ENCODE assay signal across 1 cellular context in genomic region chr6:89359561-89359960, GRCh38.
TF ChIP-seq lines count a peak whose summit lies in the region.

No MANE protein-coding gene starts in this region.

TF ChIP-seq in HepG2, 621 proteins besides CTCF, POLR2A, EP300 and RAD21:
- TF ChIP-seq CREBL2 (CRISPR knock-in tag; IDR thresholded peaks at IDR 0.05; ENCODE audit: borderline replicate concordance) (no peak), ZNF788 (CRISPR knock-in tag; IDR thresholded peaks at IDR 0.05; ENCODE audit: borderline replicate concordance) (no peak), SP2 (CRISPR knock-in tag; IDR thresholded peaks at IDR 0.05) (no peak), SSRP1 (CRISPR knock-in tag; IDR thresholded peaks at IDR 0.05) (no peak), ZNF207 (IDR thresholded peaks at IDR 0.05; ENCODE audit: borderline replicate concordance) (no peak), KLF12 (CRISPR knock-in tag; IDR thresholded peaks at IDR 0.05; ENCODE audit: borderline replicate concordance) (no peak)
